24 cellular contexts compared by ENCODE assay signal in genomic region chr4:122876456-122876855, GRCh38. TPM values are rescaled to one million over a fixed set of nuclear protein-coding genes. Genes with fewer than 3 reads are reported as not detected.
"Had no signal": no experiment of that assay in that cellular context is flagged by ENCODE, and none has a peak within 500 bp of the region (broad histone marks: within the 10 kb centered on the region; RNA-seq: fewer than 3 reads in every experiment).

No MANE protein-coding gene starts in this region.

- H3K27me3 ChIP-seq: colonic mucosa, gastroesophageal sphincter, heart left ventricle, sigmoid colon, tibial artery had no signal

- H3K36me3 ChIP-seq: colonic mucosa had no signal

- H3K27ac Mint-ChIP-seq: activated CD4-positive, alpha-beta T cell treated with anti-CD3 and anti-CD28 coated beads for 36 hours; activated CD8-positive, alpha-beta T cell treated with anti-CD3 and anti-CD28 coated beads for 36 hours; activated naive CD8-positive, alpha-beta T cell treated with anti-CD3 and anti-CD28 coated beads, Interleukin-2, amount 10 ng/mL, durations not matched to agents 7 days and 5 days; activated T-cell treated with anti-CD3 and anti-CD28 coated beads, Interleukin-2, amount 50 U/mL, for 24 hours; activated T-helper 2 cell treated with anti-CD3 and anti-CD28 coated beads, Interferon-gamma antibody, Interleukin-2, Interleukin-4, amounts not matched to agents 10 μg/mL and 5 μg/mL and 100 μg/mL, durations not matched to agents 14 hours and 24 hours and 36 hours; brain; endodermal cell; immature natural killer cell; natural killer cell had no signal

- H3K27me3 Mint-ChIP-seq: brain had no signal

- H3K9me3 ChIP-seq: colonic mucosa, gastroesophageal sphincter, heart left ventricle, sigmoid colon, tibial artery had no signal

- H3K36me3 Mint-ChIP-seq: natural killer cell had no signal

- H3K4me1 Mint-ChIP-seq: activated CD4-positive, alpha-beta T cell treated with anti-CD3 and anti-CD28 coated beads for 36 hours; activated naive CD8-positive, alpha-beta T cell treated with anti-CD3 and anti-CD28 coated beads, Interleukin-2, amount 10 ng/mL, durations not matched to agents 7 days and 5 days; brain; endodermal cell; immature natural killer cell; natural killer cell had no signal

- H3K4me1 ChIP-seq: colonic mucosa, heart left ventricle had no signal

- DNase-seq: activated CD4-positive, alpha-beta T cell treated with anti-CD3 and anti-CD28 coated beads for 36 hours; activated CD8-positive, alpha-beta T cell treated with anti-CD3 and anti-CD28 coated beads for 36 hours; activated naive CD4-positive, alpha-beta T cell treated with Interleukin-2 at 50 U/mL for 16 hours; activated naive CD8-positive, alpha-beta T cell treated with anti-CD3 and anti-CD28 coated beads, Interleukin-2, amount 10 ng/mL, durations not matched to agents 7 days and 5 days; activated T-cell treated with anti-CD3 and anti-CD28 coated beads, Interleukin-2, amount 50 U/mL, for 24 hours; caudate nucleus; colonic mucosa; endodermal cell; heart left ventricle; immature natural killer cell; natural killer cell; sigmoid colon; stimulated activated CD4-positive, alpha-beta T cell treated with anti-CD3 and anti-CD28 coated beads, Interleukin-12 subunit alpha, Interleukin-12 subunit beta, amount 100 ng/mL, for 4 hours; stimulated activated CD4-positive, alpha-beta T cell treated with anti-CD3 and anti-CD28 coated beads, Interleukin-1b, Interleukin-23, amount 100 ng/mL, for 48 hours; stimulated activated CD8-positive, alpha-beta memory T cell treated with anti-CD3 and anti-CD28 coated beads, Interleukin-4, amount 100 ng/mL, for 48 hours; stimulated activated naive CD4-positive, alpha-beta T cell; substantia nigra; SW 1271; T-helper 2 cell; tibial artery; WERI-Rb-1 had no signal

- H3K4me3 Mint-ChIP-seq: activated CD4-positive, alpha-beta T cell treated with anti-CD3 and anti-CD28 coated beads for 36 hours; activated CD8-positive, alpha-beta T cell treated with anti-CD3 and anti-CD28 coated beads for 36 hours; activated naive CD8-positive, alpha-beta T cell treated with anti-CD3 and anti-CD28 coated beads, Interleukin-2, amount 10 ng/mL, durations not matched to agents 7 days and 5 days; activated T-cell treated with anti-CD3 and anti-CD28 coated beads, Interleukin-2, amount 50 U/mL, for 24 hours; brain; endodermal cell; immature natural killer cell; natural killer cell had no signal

- H3K4me3 ChIP-seq: colonic mucosa, gastroesophageal sphincter, heart left ventricle, sigmoid colon, tibial artery had no signal

- H3K27ac ChIP-seq: colonic mucosa, gastroesophageal sphincter, heart left ventricle, sigmoid colon, tibial artery, WERI-Rb-1 had no signal

- ATAC-seq: activated CD4-positive, alpha-beta T cell treated with anti-CD3 and anti-CD28 coated beads for 36 hours; activated CD8-positive, alpha-beta T cell treated with anti-CD3 and anti-CD28 coated beads for 36 hours; gastroesophageal sphincter; heart left ventricle; natural killer cell had no signal

RNA-seq across cellular contexts. Expression of gene FGF2, which starts 49.8 kb away (rescaled TPM):
- total RNA-seq: activated naive CD8-positive, alpha-beta T cell treated with anti-CD3 and anti-CD28 coated beads, Interleukin-2, amount 10 ng/mL, durations not matched to agents 7 days and 5 days; natural killer cell had no signal
- polyA plus RNA-seq: immature natural killer cell had no signal
